ENCODE assay signal across 11 cellular contexts in the genomic region with DNA sequence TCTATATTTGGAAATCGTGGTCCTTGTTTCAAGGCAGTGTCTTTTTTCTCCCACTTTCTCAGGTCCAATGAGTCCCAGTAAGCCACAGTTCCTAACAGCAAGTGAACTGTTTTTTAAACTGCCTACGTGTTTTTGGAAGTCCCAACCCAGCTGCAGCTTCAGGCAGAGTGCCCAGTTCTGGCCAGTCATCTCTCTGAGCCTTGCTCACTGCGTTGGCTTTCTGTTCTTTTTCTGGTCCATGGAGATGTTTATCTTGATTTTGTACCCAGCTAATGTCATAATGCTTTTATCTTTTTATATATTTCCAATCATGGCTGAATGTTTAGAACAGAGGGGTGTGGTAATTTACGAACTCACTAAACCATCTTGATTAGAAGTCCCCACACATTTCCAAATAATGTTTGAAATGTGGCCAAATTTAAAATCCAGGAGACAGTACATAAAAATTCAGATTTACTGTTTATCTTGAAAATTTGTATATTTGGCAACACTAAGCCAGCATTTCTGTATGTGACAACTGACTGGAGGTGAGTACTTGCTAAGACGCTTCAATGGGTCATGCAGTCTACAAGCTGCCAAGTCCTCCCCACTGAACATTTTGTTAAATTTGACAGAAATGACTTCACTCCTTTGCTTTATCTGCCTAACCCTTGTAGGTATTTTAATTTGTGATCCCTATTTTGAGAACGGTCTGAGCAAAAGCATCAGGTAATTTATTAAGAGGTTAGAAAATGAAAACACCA. TPM values are rescaled to one million over a fixed set of nuclear protein-coding genes. Genes with fewer than 3 reads are reported as not detected.
DNase-seq lines count a peak whose midpoint lies in the region; ATAC-seq and TF ChIP-seq lines count a peak whose summit lies in the region.
"Had no signal": no experiment of that assay in that cellular context is flagged by ENCODE, and none has a peak within 500 bp of the region (broad histone marks: within the 10 kb centered on the region; RNA-seq: fewer than 3 reads in every experiment).

No MANE protein-coding gene starts in this region.

- intact Hi-C loops in dorsolateral prefrontal cortex (cut with DNase I): loop anchor here in 1 of 2 donors (10.0 kb wide), 1 partner anchor 112 kb away; no protein-coding TSS in a partner anchor

- WGBS in mesenchymal stem cell: 92% methylated on average over 3 of the region's 6 CpGs
- 50 to 52% methylated on average over 6 of the region's 6 CpGs for whole genome bisulfite sequencing in upper lobe of left lung, 2 donors

- no peak for TF ChIP-seq CTCF in LNCaP clone FGC (IDR thresholded peaks at IDR 0.05; ENCODE audit: control insufficient read depth, extremely low read depth, insufficient read depth)
- no peak for TF ChIP-seq CTCF in dorsolateral prefrontal cortex (IDR thresholded peaks at IDR 0.05 in 54 of 56, conservative IDR thresholded peaks at IDR 0.05 in 2 of 56; ENCODE audit: low read depth in 1 of 56, partially characterized antibody in 56 of 56)
- TF ChIP-seq CTCF in upper lobe of left lung (IDR thresholded peaks at IDR 0.05): no peak

- no peak overlapping the region for H2BK15ac ChIP-seq in mesenchymal stem cell (ENCODE audit: low read depth, poor library complexity, severe bottlenecking)

- H3K4me1 ChIP-seq in mesenchymal stem cell (ENCODE audit: control insufficient read depth, insufficient read depth, low read depth, low read length) (no peaks in the 10 kb centered on the region), upper lobe of left lung (peaks cover 0 to 4% (median 2%) of the 10 kb centered on the region in 4 donors)

- TF ChIP-seq POLR2A in upper lobe of left lung (IDR thresholded peaks at IDR 0.05): no peak

- no peak overlapping the region for H2BK5ac ChIP-seq in mesenchymal stem cell (ENCODE audit: low read depth, low read length, poor library complexity, severe bottlenecking)

- H3K4me3 ChIP-seq in LNCaP clone FGC (ENCODE audit: low read depth, low read length) (no peak overlapping the region), dorsolateral prefrontal cortex (no peak overlapping the region), mesenchymal stem cell (ENCODE audit: insufficient read depth in 1 of 2, low read depth in 1 of 2, low read length in 2 of 2) (no peak overlapping the region), upper lobe of left lung (no peak overlapping the region)

- H3K36me3 ChIP-seq in mesenchymal stem cell (ENCODE audit: control insufficient read depth in 1 of 2, insufficient read depth in 2 of 2, low read depth in 1 of 2, low read length in 2 of 2): no peaks in the 10 kb centered on the region
- no peaks in the 10 kb centered on the region for H3K36me3 ChIP-seq in upper lobe of left lung

- TF ChIP-seq EP300 in upper lobe of left lung (IDR thresholded peaks at IDR 0.05): no peak

- no peak overlapping the region for H3K4ac ChIP-seq in mesenchymal stem cell (ENCODE audit: low read depth in 1 of 2, low read length in 2 of 2)

- H3K9me3 ChIP-seq in mesenchymal stem cell (ENCODE audit: control insufficient read depth, low read length): no peaks in the 10 kb centered on the region
- H3K9me3 ChIP-seq in upper lobe of left lung: no peaks in the 10 kb centered on the region

- H2BK12ac ChIP-seq in mesenchymal stem cell (ENCODE audit: low read length in 2 of 2): no peak overlapping the region

- H4K91ac ChIP-seq in mesenchymal stem cell (ENCODE audit: low read length): no peak overlapping the region

- H4K8ac ChIP-seq in mesenchymal stem cell (ENCODE audit: low read length): no peak overlapping the region

- no peak overlapping the region for H3K18ac ChIP-seq in mesenchymal stem cell (ENCODE audit: low read depth in 1 of 2, low read length in 2 of 2)

- H3K23ac ChIP-seq in mesenchymal stem cell (ENCODE audit: low read length in 2 of 2): no peak overlapping the region

- no peak overlapping the region for H3K4me2 ChIP-seq in mesenchymal stem cell (ENCODE audit: low read length, poor library complexity, severe bottlenecking)

- peak overlapping the region; percentile 62 for H3K9ac ChIP-seq in mesenchymal stem cell (ENCODE audit: low read length)

- H3K14ac ChIP-seq in mesenchymal stem cell (ENCODE audit: low read length in 2 of 2): no peak overlapping the region

- no peaks in the 10 kb centered on the region for H3K27me3 ChIP-seq in dorsolateral prefrontal cortex
- H3K27me3 ChIP-seq in mesenchymal stem cell (ENCODE audit: control insufficient read depth in 1 of 2, insufficient read depth in 1 of 2, low read length in 2 of 2): no peaks in the 10 kb centered on the region
- H3K27me3 ChIP-seq in upper lobe of left lung: no peaks in the 10 kb centered on the region

- H3K79me1 ChIP-seq in mesenchymal stem cell (replicated peaks; ENCODE audit: low read length, poor library complexity, severe bottlenecking): no peaks in the 10 kb centered on the region

- H2AK5ac ChIP-seq in mesenchymal stem cell (ENCODE audit: low read length, severe bottlenecking): no peak overlapping the region

- H2BK120ac ChIP-seq in mesenchymal stem cell (ENCODE audit: low read depth, low read length): no peak overlapping the region

- ATAC-seq in upper lobe of left lung (ENCODE audit: low FRiP score in 2 of 2) (peak in 1 of 2 donors; percentile 89), HG02610 (IDR thresholded peaks at IDR 0.05; ENCODE audit: unreplicated experiment) (no peak)

- no peak overlapping the region for H2AFZ ChIP-seq in mesenchymal stem cell (ENCODE audit: low read depth, low read length)

- peak; percentile 69 for DNase-seq in LNCaP clone FGC (ENCODE audit: low read depth)
- peak; percentile 14 to 84 (median 64) for DNase-seq in dorsolateral prefrontal cortex
- DNase-seq in mesenchymal stem cell: peak; percentile 24
- DNase-seq in upper lobe of left lung: peak in 1 of 2 donors; percentile 23
- no peak for DNase-seq in activated CD4-positive, alpha-beta T cell treated with anti-CD3 and anti-CD28 coated beads for 1 hour
- no peak for DNase-seq in NCI-H345 (lab: John Stamatoyannopoulos, UW)
- no peak for DNase-seq in NCI-H510A (lab: John Stamatoyannopoulos, UW)
- DNase-seq: NCI-H748 treated with DMSO at 0.1 percent for 48 hours, T-helper 9 cell had no signal

- H3K27ac ChIP-seq in dorsolateral prefrontal cortex: peak overlapping the region in 52 of 59 donors; percentile 11 to 91 (median 74)
- no peak overlapping the region for H3K27ac ChIP-seq in mesenchymal stem cell (ENCODE audit: low read length, poor library complexity, severe bottlenecking)
- H3K27ac ChIP-seq in upper lobe of left lung: peak overlapping the region in 3 of 4 donors; percentile 24 to 55 (median 51)
- H3K27ac ChIP-seq: HL-60 had no signal

RNA-seq across cellular contexts. Expression of a gene that starts 46.1 kb away (rescaled TPM):
- total RNA-seq in dorsolateral prefrontal cortex: 10 to 100 TPM in 8 of 120 experiments, 1 to 10 TPM in 111, under 1 TPM in 1; 0.79 to 16.0 (median 5.6) TPM
- polyA plus RNA-seq in mesenchymal stem cell (2013, experiment 1 of 2): 0.15 TPM
- 0.12 TPM for polyA plus RNA-seq in mesenchymal stem cell (2013, experiment 2 of 2)
- total RNA-seq in upper lobe of left lung: 1 to 10 TPM in 1 of 6 donors, under 1 TPM in 5; 0.10 to 3.1 (median 0.21) TPM

Comparison
In these comparisons a context has a peak if more than half of its experiments do, and no peak if none do; other contexts are left out.
1. DNase-seq: peak in LNCaP clone FGC (single experiment), dorsolateral prefrontal cortex (10 of 10) and mesenchymal stem cell (single experiment); none in activated CD4-positive, alpha-beta T cell treated with anti-CD3 and anti-CD28 coated beads for 1 hour (single experiment), NCI-H345 (single experiment) and NCI-H510A (single experiment).